ENCODE assay signal across 25 cellular contexts in the genomic region with DNA sequence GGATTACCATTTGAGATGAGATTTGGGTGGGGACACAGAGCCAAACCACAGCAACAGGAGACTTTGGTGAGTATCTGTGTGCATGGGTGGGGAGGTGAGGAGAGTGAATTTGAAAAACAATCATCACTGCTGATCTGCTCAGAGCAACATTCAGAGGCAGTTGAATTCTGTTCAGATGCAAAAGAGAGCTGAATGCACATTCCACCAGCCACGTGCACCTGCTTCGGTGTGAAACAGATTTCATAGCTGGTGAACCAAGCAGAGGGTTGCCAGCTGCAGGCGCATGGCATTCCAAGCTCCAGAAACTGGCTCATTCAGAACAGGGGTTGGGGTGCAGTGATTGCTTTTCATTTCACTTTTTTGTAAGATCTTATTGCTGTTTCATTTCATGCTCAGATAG.
"Had no signal": no experiment of that assay in that cellular context is flagged by ENCODE, and none has a peak within 500 bp of the region (broad histone marks: within the 10 kb centered on the region; RNA-seq: fewer than 3 reads in every experiment).

No MANE protein-coding gene starts in this region.

- H3K4me1 ChIP-seq: breast epithelium, Peyer's patch, SJCRH30 had no signal

- H3K9ac ChIP-seq: SK-N-SH had no signal

- H3K36me3 Mint-ChIP-seq: activated naive CD8-positive, alpha-beta T cell treated with anti-CD3 and anti-CD28 coated beads, Interleukin-2, amount 10 ng/mL, durations not matched to agents 7 days and 5 days had no signal

- H3K9me3 ChIP-seq: breast epithelium, Peyer's patch, SJCRH30, SK-N-SH had no signal

- H3K27ac Mint-ChIP-seq: activated CD4-positive, alpha-beta memory T cell treated with anti-CD3 and anti-CD28 coated beads, Interleukin-2, amount 10 ng/mL, durations not matched to agents 7 days and 5 days; activated CD4-positive, alpha-beta T cell treated with anti-CD3 and anti-CD28 coated beads for 36 hours; activated naive CD8-positive, alpha-beta T cell treated with anti-CD3 and anti-CD28 coated beads, Interleukin-2, amount 10 ng/mL, durations not matched to agents 7 days and 5 days had no signal

- H3K4me3 ChIP-seq: breast epithelium, Peyer's patch, SJCRH30 had no signal

- H3K27me3 ChIP-seq: Peyer's patch, SJCRH30 had no signal

- ATAC-seq: activated CD4-positive, alpha-beta T cell treated with anti-CD3 and anti-CD28 coated beads for 36 hours had no signal

- H3K27me3 Mint-ChIP-seq: activated CD4-positive, alpha-beta memory T cell treated with anti-CD3 and anti-CD28 coated beads, Interleukin-2, amount 10 ng/mL, durations not matched to agents 7 days and 5 days had no signal

- H3K27ac ChIP-seq: breast epithelium, Peyer's patch, RWPE1, SJCRH30, VCaP had no signal

- H3K4me2 ChIP-seq: SK-N-SH had no signal

- H3K4me3 Mint-ChIP-seq: activated CD4-positive, alpha-beta memory T cell treated with anti-CD3 and anti-CD28 coated beads, Interleukin-2, amount 10 ng/mL, durations not matched to agents 7 days and 5 days; activated CD4-positive, alpha-beta T cell treated with anti-CD3 and anti-CD28 coated beads for 36 hours; activated naive CD8-positive, alpha-beta T cell treated with anti-CD3 and anti-CD28 coated beads, Interleukin-2, amount 10 ng/mL, durations not matched to agents 7 days and 5 days had no signal

- H3K9me3 Mint-ChIP-seq: activated CD4-positive, alpha-beta memory T cell treated with anti-CD3 and anti-CD28 coated beads, Interleukin-2, amount 10 ng/mL, durations not matched to agents 7 days and 5 days; activated naive CD8-positive, alpha-beta T cell treated with anti-CD3 and anti-CD28 coated beads, Interleukin-2, amount 10 ng/mL, durations not matched to agents 7 days and 5 days had no signal

- DNase-seq: activated CD4-positive, alpha-beta memory T cell treated with anti-CD3 and anti-CD28 coated beads, Interleukin-2, amount 10 ng/mL, durations not matched to agents 7 days and 5 days; activated CD4-positive, alpha-beta T cell treated with anti-CD3 and anti-CD28 coated beads for 36 hours; activated CD4-positive, alpha-beta T cell treated with anti-CD3 and anti-CD28 coated beads, Interleukin-2, amount 50 U/mL, for 1 hour; activated CD8-positive, alpha-beta memory T cell treated with anti-CD3 and anti-CD28 coated beads, Interleukin-2, amount 50 U/mL, for 48 hours; activated naive CD4-positive, alpha-beta T cell treated with anti-CD3 and anti-CD28 coated beads, Interleukin-2, amount 50 U/mL, for 16 hours; activated naive CD8-positive, alpha-beta T cell treated with anti-CD3 and anti-CD28 coated beads, Interleukin-2, amount 10 ng/mL, durations not matched to agents 7 days and 5 days; activated T-cell treated with anti-CD3 and anti-CD28 coated beads, Interleukin-2, amount 50 U/mL, for 1 hour; aorta; caudate nucleus; Kasumi-1; NCI-H1048; NCI-H1930; NCI-H2171 treated with DMSO at 0.1 percent for 48 hours; NCI-H345; NCI-H510A; NCI-H69; NK-92 treated with Interleukin-12 subunit alpha and Interleukin-12 subunit beta, amount 100 ng/mL, for 24 hours; Peyer's patch; Right ventricle myocardium superior; SJCRH30; SK-N-SH; T-helper 1 cell had no signal

- H3K4me1 Mint-ChIP-seq: activated CD4-positive, alpha-beta memory T cell treated with anti-CD3 and anti-CD28 coated beads, Interleukin-2, amount 10 ng/mL, durations not matched to agents 7 days and 5 days; activated CD4-positive, alpha-beta T cell treated with anti-CD3 and anti-CD28 coated beads for 36 hours; activated naive CD8-positive, alpha-beta T cell treated with anti-CD3 and anti-CD28 coated beads, Interleukin-2, amount 10 ng/mL, durations not matched to agents 7 days and 5 days had no signal

- H3K36me3 ChIP-seq: breast epithelium, Peyer's patch, SJCRH30 had no signal
